8 cellular contexts compared by ENCODE assay signal in genomic region chr2:229780856-229781773, GRCh38.
DNase-seq lines count a peak whose midpoint lies in the region; ATAC-seq and TF ChIP-seq lines count a peak whose summit lies in the region.

No MANE protein-coding gene starts in this region.

- no peak overlapping the region for H2AK5ac ChIP-seq in trophoblast cell (ENCODE audit: low read length)

- DNase-seq in DMS 273 (lab: John Stamatoyannopoulos, UW; ENCODE audit: unreplicated experiment) (peak; percentile 66), NCI-H146 (lab: John Stamatoyannopoulos, UW) (peak; percentile 22), activated B cell treated with CpG ODN at 0.5 μM for 24 hours (no peak), glutamatergic neuron (no peak), trophoblast cell (peak; percentile 5 to 74), NK-92 (lab: John Stamatoyannopoulos, UW; ENCODE audit: unreplicated experiment) (no peak)

- no peak overlapping the region for H2BK12ac ChIP-seq in trophoblast cell (ENCODE audit: low read length)

- no peaks in the 10 kb centered on the region for H3K27me3 Mint-ChIP-seq in activated B cell treated with CpG ODN at 0.5 μM for 24 hours
- H3K27me3 Mint-ChIP-seq in glutamatergic neuron (ENCODE audit: unreplicated experiment) = no peaks in the 10 kb centered on the region

- no peaks in the 10 kb centered on the region for H3K9me3 ChIP-seq in trophoblast cell (ENCODE audit: insufficient read depth, low read depth, low read length)

- peaks cover 79% of the 10 kb centered on the region for H3K36me3 Mint-ChIP-seq in activated B cell treated with CpG ODN at 0.5 μM for 24 hours (ENCODE audit: low read depth)
- H3K36me3 Mint-ChIP-seq in glutamatergic neuron (ENCODE audit: unreplicated experiment) = no peaks in the 10 kb centered on the region

- no peak overlapping the region for H3K4me3 ChIP-seq in trophoblast cell (ENCODE audit: low read depth, low read length)

- H4K12ac ChIP-seq in trophoblast cell (ENCODE audit: low read depth, low read length) = no peak overlapping the region

- H3K18ac ChIP-seq in trophoblast cell (ENCODE audit: low read length) = no peak overlapping the region

- POLR2A ChIA-PET in activated B cell treated with CpG ODN at 0.5 μM for 24 hours (lab: Charles Lee) = interaction anchor here (0.6 kb wide), 1 partner anchor 387 kb away, joined by 4 read pairs; no protein-coding TSS in a partner anchor

- no peak overlapping the region for H4K8ac ChIP-seq in trophoblast cell (ENCODE audit: low read depth, low read length)

- no peak overlapping the region for H2BK5ac ChIP-seq in trophoblast cell (ENCODE audit: low read depth, low read length, poor library complexity)

- no peaks in the 10 kb centered on the region for H3K79me2 ChIP-seq in trophoblast cell (ENCODE audit: control insufficient read depth, insufficient read depth, low read length, poor library complexity)

- no peak overlapping the region for H3K14ac ChIP-seq in trophoblast cell (ENCODE audit: low read length)

- CTCF ChIA-PET in activated B cell treated with CpG ODN at 0.5 μM for 24 hours (lab: Charles Lee) = interaction anchor here (0.7 to 2.4 kb wide), 8 partner anchors 10 to 207 kb away, joined by 3 to 8 read pairs (median 4); no protein-coding TSS in a partner anchor

- H3K27ac Mint-ChIP-seq in activated B cell treated with CpG ODN at 0.5 μM for 24 hours (no peak overlapping the region), glutamatergic neuron (ENCODE audit: unreplicated experiment) (peak overlapping the region; percentile 91)

- H3K27me3 ChIP-seq in trophoblast cell (ENCODE audit: insufficient read depth, low read length) = no peaks in the 10 kb centered on the region

- H3K4me3 Mint-ChIP-seq in activated B cell treated with CpG ODN at 0.5 μM for 24 hours (no peak overlapping the region), glutamatergic neuron (ENCODE audit: unreplicated experiment) (no peak overlapping the region)

- H3K9me3 Mint-ChIP-seq in activated B cell treated with CpG ODN at 0.5 μM for 24 hours (no peaks in the 10 kb centered on the region), glutamatergic neuron (ENCODE audit: unreplicated experiment) (peaks cover 6% of the 10 kb centered on the region)

- no peaks in the 10 kb centered on the region for H3K4me1 ChIP-seq in trophoblast cell (ENCODE audit: control insufficient read depth in 1 of 2, insufficient read depth in 2 of 2, low read length in 2 of 2)

- peak; percentile 90 for TF ChIP-seq CTCF in activated B cell treated with CpG ODN at 0.5 μM for 24 hours (IDR thresholded peaks at IDR 0.05)
- peak; percentile 91 for TF ChIP-seq CTCF in glutamatergic neuron (IDR thresholded peaks at IDR 0.05; ENCODE audit: partially characterized antibody, unreplicated experiment)

- intact Hi-C loops in activated B cell treated with CpG ODN at 0.5 μM for 24 hours (cut with micrococcal nuclease) = loop anchor here (2.0 kb wide), 1 partner anchor 380 kb away; no protein-coding TSS in a partner anchor

- no peak overlapping the region for H2AFZ ChIP-seq in trophoblast cell (ENCODE audit: insufficient read depth, low read length, poor library complexity)

- H2BK120ac ChIP-seq in trophoblast cell (ENCODE audit: insufficient read depth, low read length, poor library complexity) = no peak overlapping the region

- no peaks in the 10 kb centered on the region for H3K79me1 ChIP-seq in trophoblast cell (ENCODE audit: low read length)

- H3K4me1 Mint-ChIP-seq in activated B cell treated with CpG ODN at 0.5 μM for 24 hours (peaks cover 21% of the 10 kb centered on the region), glutamatergic neuron (ENCODE audit: low read depth, unreplicated experiment) (peaks cover 16% of the 10 kb centered on the region)

- no peak overlapping the region for H3K27ac ChIP-seq in trophoblast cell (ENCODE audit: low read depth, low read length)

- H3K9ac ChIP-seq in trophoblast cell (ENCODE audit: low read length) = no peak overlapping the region

- H4K91ac ChIP-seq in trophoblast cell (ENCODE audit: low read depth, low read length) = no peak overlapping the region

- H3K4me2 ChIP-seq in trophoblast cell (ENCODE audit: low read length) = no peak overlapping the region

- no peak overlapping the region for H3K4ac ChIP-seq in trophoblast cell (ENCODE audit: low read depth, low read length)

- ATAC-seq in GM21515 (IDR thresholded peaks at IDR 0.05; ENCODE audit: unreplicated experiment) (peak; percentile 46), activated B cell treated with CpG ODN at 0.5 μM for 24 hours (ENCODE audit: low read depth) (peak; percentile 65), GM18858 (IDR thresholded peaks at IDR 0.05; ENCODE audit: unreplicated experiment) (no peak)

- no peak overlapping the region for H3K23ac ChIP-seq in trophoblast cell (ENCODE audit: low read length)

- peaks cover 7 to 33% of the 10 kb centered on the region in 2 experiments for H3K36me3 ChIP-seq in trophoblast cell (ENCODE audit: control insufficient read depth in 1 of 2, insufficient read depth in 2 of 2, low read length in 2 of 2)

Comparison
In these comparisons a context has a peak if more than half of its experiments do, and no peak if none do; other contexts are left out.
1. DNase-seq: peak in DMS 273 (single experiment), NCI-H146 (single experiment) and trophoblast cell (2 of 2); none in activated B cell treated with CpG ODN at 0.5 μM for 24 hours (single experiment), glutamatergic neuron (single experiment) and NK-92 (single experiment).